11 cellular contexts compared by ENCODE assay signal in genomic region chr5:179285236-179285635, GRCh38.
DNase-seq lines count a peak whose midpoint lies in the region; ATAC-seq, FAIRE-seq and TF ChIP-seq lines count a peak whose summit lies in the region.
"Had no signal": no experiment of that assay in that cellular context is flagged by ENCODE, and none has a peak within 500 bp of the region (broad histone marks: within the 10 kb centered on the region; RNA-seq: fewer than 3 reads in every experiment).

No MANE protein-coding gene starts in this region.

- no peaks in the 10 kb centered on the region for H3K4me1 Mint-ChIP-seq in MCF 10A (ENCODE audit: insufficient read depth, unreplicated experiment)

- H3K4me3 ChIP-seq in breast epithelium, result peak overlapping the region in 1 of 3 donors; percentile 22
- peak overlapping the region in 1 of 2 donors; percentile 15 for H3K4me3 ChIP-seq in right atrium auricular region
- H3K4me3 ChIP-seq in pancreas, result no peak overlapping the region
- H3K4me3 ChIP-seq in vagina, result peak overlapping the region in 1 of 2 donors; percentile 18
- no peak overlapping the region for H3K4me3 ChIP-seq in H7 (ENCODE audit: insufficient read depth, low read depth, low read length)
- H3K4me3 ChIP-seq: lung had no signal

- peaks cover 8% of the 10 kb centered on the region for H3K9me3 Mint-ChIP-seq in MCF 10A (ENCODE audit: unreplicated experiment)
- H3K9me3 Mint-ChIP-seq: activated T-helper 2 cell treated with anti-CD3 and anti-CD28 coated beads, Interferon-gamma antibody, Interleukin-2, Interleukin-4, amounts not matched to agents 10 μg/mL and 5 μg/mL and 100 μg/mL, durations not matched to agents 14 hours and 24 hours and 36 hours had no signal

- H3K4me1 ChIP-seq in breast epithelium (peaks cover 0 to 5% of the 10 kb centered on the region in 2 donors), right atrium auricular region (peaks cover 0 to 14% of the 10 kb centered on the region in 2 donors), pancreas (no peaks in the 10 kb centered on the region), vagina (peaks cover 43% of the 10 kb centered on the region)

- H3K27ac Mint-ChIP-seq in MCF 10A (ENCODE audit: low read depth, unreplicated experiment), result no peak overlapping the region
- H3K27ac Mint-ChIP-seq: activated T-helper 2 cell treated with anti-CD3 and anti-CD28 coated beads, Interferon-gamma antibody, Interleukin-2, Interleukin-4, amounts not matched to agents 10 μg/mL and 5 μg/mL and 100 μg/mL, durations not matched to agents 14 hours and 24 hours and 36 hours had no signal

- TF ChIP-seq POLR2A in breast epithelium (IDR thresholded peaks at IDR 0.05), result no peak
- no peak for TF ChIP-seq POLR2A in vagina (IDR thresholded peaks at IDR 0.05)

- H3K27me3 ChIP-seq in breast epithelium (no peaks in the 10 kb centered on the region), right atrium auricular region (no peaks in the 10 kb centered on the region), pancreas (no peaks in the 10 kb centered on the region), vagina (no peaks in the 10 kb centered on the region), H7 (ENCODE audit: control insufficient read depth, insufficient read depth, low read length) (no peaks in the 10 kb centered on the region)

- DNase-seq in breast epithelium (ENCODE audit: low spot score in 2 of 2) (no peak), MCF 10A (ENCODE audit: unreplicated experiment) (no peak), right atrium auricular region (ENCODE audit: low spot score) (peak; percentile 87), pancreas (peak in 3 of 6 donors; percentile 25 to 43 (median 26)), vagina (ENCODE audit: extremely low spot score in 2 of 2) (no peak), H7 (no peak)
- DNase-seq: 8988T had no signal

- H3K27ac ChIP-seq in breast epithelium (peak overlapping the region; percentile 22 to 61), right atrium auricular region (peak overlapping the region; percentile 52 to 54), pancreas (no peak overlapping the region), vagina (peak overlapping the region; percentile 27)

- ATAC-seq in pancreas (peak in 3 of 4 donors; percentile 48 to 71 (median 57)), GM21360 (IDR thresholded peaks at IDR 0.05; ENCODE audit: unreplicated experiment) (no peak), HG02885 (IDR thresholded peaks at IDR 0.05; ENCODE audit: poor library complexity, unreplicated experiment) (no peak)

- no peaks in the 10 kb centered on the region for H3K9me3 ChIP-seq in breast epithelium
- H3K9me3 ChIP-seq in right atrium auricular region, result no peaks in the 10 kb centered on the region
- H3K9me3 ChIP-seq in pancreas, result no peaks in the 10 kb centered on the region
- no peaks in the 10 kb centered on the region for H3K9me3 ChIP-seq in vagina

- no peaks in the 10 kb centered on the region for H3K36me3 Mint-ChIP-seq in MCF 10A (ENCODE audit: insufficient read depth, unreplicated experiment)

- BruUV-seq in MCF 10A (replicated peaks; lab: Mats Ljungman, UMichigan), result no TSS peak

- no peaks in the 10 kb centered on the region for H3K27me3 Mint-ChIP-seq in MCF 10A (ENCODE audit: insufficient read depth, unreplicated experiment)

- FAIRE-seq in pancreas (lab: Jason Lieb, UNC), result no peak

- TF ChIP-seq CTCF in breast epithelium (IDR thresholded peaks at IDR 0.05), result no peak
- TF ChIP-seq CTCF in MCF 10A (IDR thresholded peaks at IDR 0.05; ENCODE audit: unreplicated experiment), result no peak
- no peak for TF ChIP-seq CTCF in right atrium auricular region (IDR thresholded peaks at IDR 0.05)
- TF ChIP-seq CTCF in pancreas (IDR thresholded peaks at IDR 0.05), result no peak
- no peak for TF ChIP-seq CTCF in vagina (IDR thresholded peaks at IDR 0.05)

- CTCF ChIA-PET in MCF 10A (lab: Yijun Ruan, JAX), result interaction anchor here (0.7 kb wide), 1 partner anchor 40 kb away, joined by 4 read pairs; no protein-coding TSS in a partner anchor

- intact Hi-C loops in breast epithelium (cut with DNase I; ENCODE audit: low total_unique reads) (no loop called here), MCF 10A (cut with micrococcal nuclease) (no loop called here), pancreas (cut with DNase I) (no loop called here), vagina (cut with DNase I) (no loop called here)

- H3K36me3 ChIP-seq in breast epithelium, result no peaks in the 10 kb centered on the region
- no peaks in the 10 kb centered on the region for H3K36me3 ChIP-seq in right atrium auricular region
- no peaks in the 10 kb centered on the region for H3K36me3 ChIP-seq in pancreas
- no peaks in the 10 kb centered on the region for H3K36me3 ChIP-seq in vagina
- H3K36me3 ChIP-seq in H7 (replicated peaks; ENCODE audit: control insufficient read depth, insufficient read depth, low read length), result no peaks in the 10 kb centered on the region

- H3K4me3 Mint-ChIP-seq in MCF 10A (ENCODE audit: unreplicated experiment), result no peak overlapping the region

- 49 to 51% methylated on average over 9 of the region's 9 CpGs for WGBS in pancreas, 2 donors

- POLR2A ChIA-PET in MCF 10A (lab: Yijun Ruan, JAX), result no interaction called here

Comparison
In these comparisons a context has a peak if more than half of its experiments do, and no peak if none do; other contexts are left out.
1. H3K27ac ChIP-seq: peak in breast epithelium (2 of 2), right atrium auricular region (2 of 2) and vagina (single experiment); none in pancreas (0 of 4).
2. ATAC-seq: peak in pancreas (3 of 4); none in GM21360 (single experiment) and HG02885 (single experiment).